Comparison of ENCODE assay signal across 3 cellular contexts in the genomic region with DNA sequence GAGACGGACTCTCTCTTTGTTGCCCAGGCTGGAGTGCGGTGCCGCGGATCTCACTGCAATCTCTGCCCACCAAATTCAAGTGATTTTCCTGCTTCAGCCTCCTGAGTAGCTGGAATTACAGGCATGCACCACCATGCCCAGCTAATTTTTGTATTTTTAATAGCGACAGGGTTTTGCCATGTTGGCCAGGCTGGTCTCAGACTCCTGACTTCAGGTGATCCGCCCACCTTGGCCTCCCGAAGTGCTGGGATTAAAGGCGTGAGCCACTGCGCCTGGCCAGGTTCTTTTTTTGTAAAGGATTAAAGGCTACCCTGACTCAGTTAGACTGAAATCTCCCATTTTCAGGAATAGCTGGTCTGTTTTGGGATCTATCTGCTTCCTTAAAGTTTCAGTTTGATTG. TPM values are rescaled to one million over a fixed set of nuclear protein-coding genes. Genes with fewer than 3 reads are reported as not detected.
"Had no signal": no experiment of that assay in that cellular context is flagged by ENCODE, and none has a peak within 500 bp of the region (broad histone marks: within the 10 kb centered on the region; RNA-seq: fewer than 3 reads in every experiment).

No MANE protein-coding gene starts in this region.

RNA-seq across cellular contexts. Expression of gene TBX2, which starts 40.1 kb away (rescaled TPM):
- polyA plus RNA-seq: immature natural killer cell, keratinocyte, mammary epithelial cell had no signal
